ENCODE assay signal across 1 cellular context in the genomic region with DNA sequence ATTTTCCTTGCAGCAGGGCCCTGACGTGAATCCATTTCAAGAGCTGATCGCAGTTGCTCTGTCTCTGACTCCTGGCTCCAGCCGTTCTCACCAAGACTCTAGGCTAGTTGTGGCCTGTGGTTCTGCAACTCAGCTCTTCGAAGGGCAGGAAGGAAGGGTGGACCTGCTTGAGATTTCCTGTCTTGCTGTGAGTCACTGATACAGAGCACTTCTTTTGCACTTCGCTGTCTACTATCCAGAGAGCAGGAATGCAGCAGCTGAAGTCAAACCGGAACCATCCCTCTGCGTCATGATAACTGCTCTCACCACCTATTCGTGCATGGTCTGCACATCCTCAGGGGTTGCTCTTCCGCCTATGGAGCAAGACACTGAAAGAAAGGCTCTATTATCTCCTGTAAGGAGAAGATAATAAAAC.
TF ChIP-seq lines count a peak whose summit lies in the region.

No MANE protein-coding gene starts in this region.

TF ChIP-seq in K562, 482 proteins besides CTCF, POLR2A, EP300 and RAD21 (continued from another document and continues in another):
- TF ChIP-seq ZNF318 (IDR thresholded peaks at IDR 0.05; ENCODE audit: borderline replicate concordance in 1 of 2, low read depth in 1 of 2) (no peak), FOXJ2 (tag; IDR thresholded peaks at IDR 0.05) (no peak), POLR3A (IDR thresholded peaks at IDR 0.05; ENCODE audit: borderline replicate concordance, extremely low read depth, insufficient read depth, insufficient read length) (no peak), ELF2 (CRISPR knock-in tag; IDR thresholded peaks at IDR 0.05) (no peak; the same call in 1 of the 2 replicates), MXI1 (IDR thresholded peaks at IDR 0.05; ENCODE audit: low read depth, low read length) (no peak), ZC3H11A (IDR thresholded peaks at IDR 0.05; ENCODE audit: low read depth, low read length) (no peak), DNMT1 (IDR thresholded peaks at IDR 0.05) (no peak), ZNF699 (CRISPR knock-in tag; IDR thresholded peaks at IDR 0.05; ENCODE audit: insufficient replicate concordance) (no peak), L3MBTL2 (IDR thresholded peaks at IDR 0.05) (peak; percentile 79), ESRRB (CRISPR knock-in tag; IDR thresholded peaks at IDR 0.05; ENCODE audit: borderline replicate concordance) (no peak), MECOM (CRISPR knock-in tag; IDR thresholded peaks at IDR 0.05) (peak; percentile 84), ZNF274 (IDR thresholded peaks at IDR 0.05; ENCODE audit: borderline replicate concordance, low read depth, low read length) (no peak), ZNF232 (CRISPR knock-in tag; IDR thresholded peaks at IDR 0.05) (no peak), RBM25 (IDR thresholded peaks at IDR 0.05; ENCODE audit: low read depth, low read length, severe bottlenecking) (no peak), SRF (CRISPR knock-in tag; IDR thresholded peaks at IDR 0.05) (no peak), GTF2E2 (tag; IDR thresholded peaks at IDR 0.05) (no peak), GABPA (tag; conservative IDR thresholded peaks at IDR 0.05; ENCODE audit: low read depth) (peak; percentile 77), ZNF449 (CRISPR knock-in tag; IDR thresholded peaks at IDR 0.05) (no peak), ZC3H4 (CRISPR knock-in tag; IDR thresholded peaks at IDR 0.05; ENCODE audit: borderline replicate concordance) (no peak), POLR3G (IDR thresholded peaks at IDR 0.05; ENCODE audit: extremely low read depth, insufficient read length, insufficient replicate concordance) (no peak), TSHZ1 (CRISPR knock-in tag; IDR thresholded peaks at IDR 0.05) (no peak), C11orf30 (IDR thresholded peaks at IDR 0.05; ENCODE audit: low read depth) (peak; percentile 30; the same call in 1 of the 2 replicates), SPI1 (IDR thresholded peaks at IDR 0.05; ENCODE audit: borderline replicate concordance, low read depth, low read length) (peak; percentile 24; the same call in 1 of the 2 replicates), LCOR (CRISPR knock-in tag; IDR thresholded peaks at IDR 0.05) (no peak), NCOA4 (IDR thresholded peaks at IDR 0.05; ENCODE audit: partially characterized antibody) (no peak), NFATC3 (IDR thresholded peaks at IDR 0.05) (no peak), MTF1 (CRISPR knock-in tag; IDR thresholded peaks at IDR 0.05; ENCODE audit: borderline replicate concordance) (no peak), ARID2 (IDR thresholded peaks at IDR 0.05) (no peak), TGIF2 (CRISPR knock-in tag; IDR thresholded peaks at IDR 0.05) (no peak), ARID3A (IDR thresholded peaks at IDR 0.05; ENCODE audit: borderline replicate concordance, low read depth, low read length) (0 out of 2 replicates have a peak, but pooled peaks have one; percentile 16), ZNF764 (CRISPR knock-in tag; IDR thresholded peaks at IDR 0.05; ENCODE audit: low read depth) (no peak), CREB1 (IDR thresholded peaks at IDR 0.05) (no peak), CREB1 (CRISPR knock-in tag; IDR thresholded peaks at IDR 0.05) (no peak; the same call in 1 of the 2 replicates), SNIP1 (IDR thresholded peaks at IDR 0.05; ENCODE audit: low read depth) (no peak), HMG20B (CRISPR knock-in tag; IDR thresholded peaks at IDR 0.05) (no peak), ATF7 (IDR thresholded peaks at IDR 0.05) (peak; percentile 50; the same call in 1 of the 2 replicates), MTA2 (IDR thresholded peaks at IDR 0.05; ENCODE audit: low read depth) (peak; percentile 25; the same call in 1 of the 2 replicates), KLF1 (tag; IDR thresholded peaks at IDR 0.05) (0 out of 2 replicates have a peak, but pooled peaks have one; percentile 40)
- TF ChIP-seq, protein P1, sequence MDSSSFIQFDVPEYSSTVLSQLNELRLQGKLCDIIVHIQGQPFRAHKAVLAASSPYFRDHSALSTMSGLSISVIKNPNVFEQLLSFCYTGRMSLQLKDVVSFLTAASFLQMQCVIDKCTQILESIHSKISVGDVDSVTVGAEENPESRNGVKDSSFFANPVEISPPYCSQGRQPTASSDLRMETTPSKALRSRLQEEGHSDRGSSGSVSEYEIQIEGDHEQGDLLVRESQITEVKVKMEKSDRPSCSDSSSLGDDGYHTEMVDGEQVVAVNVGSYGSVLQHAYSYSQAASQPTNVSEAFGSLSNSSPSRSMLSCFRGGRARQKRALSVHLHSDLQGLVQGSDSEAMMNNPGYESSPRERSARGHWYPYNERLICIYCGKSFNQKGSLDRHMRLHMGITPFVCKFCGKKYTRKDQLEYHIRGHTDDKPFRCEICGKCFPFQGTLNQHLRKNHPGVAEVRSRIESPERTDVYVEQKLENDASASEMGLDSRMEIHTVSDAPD (CRISPR knock-in tag; IDR thresholded peaks at IDR 0.05), result no peak
- TF ChIP-seq, protein P2, sequence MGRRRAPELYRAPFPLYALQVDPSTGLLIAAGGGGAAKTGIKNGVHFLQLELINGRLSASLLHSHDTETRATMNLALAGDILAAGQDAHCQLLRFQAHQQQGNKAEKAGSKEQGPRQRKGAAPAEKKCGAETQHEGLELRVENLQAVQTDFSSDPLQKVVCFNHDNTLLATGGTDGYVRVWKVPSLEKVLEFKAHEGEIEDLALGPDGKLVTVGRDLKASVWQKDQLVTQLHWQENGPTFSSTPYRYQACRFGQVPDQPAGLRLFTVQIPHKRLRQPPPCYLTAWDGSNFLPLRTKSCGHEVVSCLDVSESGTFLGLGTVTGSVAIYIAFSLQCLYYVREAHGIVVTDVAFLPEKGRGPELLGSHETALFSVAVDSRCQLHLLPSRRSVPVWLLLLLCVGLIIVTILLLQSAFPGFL (CRISPR knock-in tag; IDR thresholded peaks at IDR 0.05), result no peak
- TF ChIP-seq, protein P3, sequence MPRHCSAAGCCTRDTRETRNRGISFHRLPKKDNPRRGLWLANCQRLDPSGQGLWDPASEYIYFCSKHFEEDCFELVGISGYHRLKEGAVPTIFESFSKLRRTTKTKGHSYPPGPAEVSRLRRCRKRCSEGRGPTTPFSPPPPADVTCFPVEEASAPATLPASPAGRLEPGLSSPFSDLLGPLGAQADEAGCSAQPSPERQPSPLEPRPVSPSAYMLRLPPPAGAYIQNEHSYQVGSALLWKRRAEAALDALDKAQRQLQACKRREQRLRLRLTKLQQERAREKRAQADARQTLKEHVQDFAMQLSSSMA (CRISPR knock-in tag; IDR thresholded peaks at IDR 0.05), result no peak
- TF ChIP-seq, protein P4, sequence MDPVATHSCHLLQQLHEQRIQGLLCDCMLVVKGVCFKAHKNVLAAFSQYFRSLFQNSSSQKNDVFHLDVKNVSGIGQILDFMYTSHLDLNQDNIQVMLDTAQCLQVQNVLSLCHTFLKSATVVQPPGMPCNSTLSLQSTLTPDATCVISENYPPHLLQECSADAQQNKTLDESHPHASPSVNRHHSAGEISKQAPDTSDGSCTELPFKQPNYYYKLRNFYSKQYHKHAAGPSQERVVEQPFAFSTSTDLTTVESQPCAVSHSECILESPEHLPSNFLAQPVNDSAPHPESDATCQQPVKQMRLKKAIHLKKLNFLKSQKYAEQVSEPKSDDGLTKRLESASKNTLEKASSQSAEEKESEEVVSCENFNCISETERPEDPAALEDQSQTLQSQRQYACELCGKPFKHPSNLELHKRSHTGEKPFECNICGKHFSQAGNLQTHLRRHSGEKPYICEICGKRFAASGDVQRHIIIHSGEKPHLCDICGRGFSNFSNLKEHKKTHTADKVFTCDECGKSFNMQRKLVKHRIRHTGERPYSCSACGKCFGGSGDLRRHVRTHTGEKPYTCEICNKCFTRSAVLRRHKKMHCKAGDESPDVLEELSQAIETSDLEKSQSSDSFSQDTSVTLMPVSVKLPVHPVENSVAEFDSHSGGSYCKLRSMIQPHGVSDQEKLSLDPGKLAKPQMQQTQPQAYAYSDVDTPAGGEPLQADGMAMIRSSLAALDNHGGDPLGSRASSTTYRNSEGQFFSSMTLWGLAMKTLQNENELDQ (CRISPR knock-in tag; IDR thresholded peaks at IDR 0.05; ENCODE audit: borderline replicate concordance), result no peak
